28 cellular contexts compared by ENCODE assay signal in genomic region chr4:18684932-18685331, GRCh38.
"Had no signal": no experiment of that assay in that cellular context is flagged by ENCODE, and none has a peak within 500 bp of the region (broad histone marks: within the 10 kb centered on the region; RNA-seq: fewer than 3 reads in every experiment).

No MANE protein-coding gene starts in this region.

- H3K9me3 Mint-ChIP-seq: activated naive CD4-positive, alpha-beta T cell treated with anti-CD3 and anti-CD28 coated beads for 36 hours; activated naive CD8-positive, alpha-beta T cell treated with anti-CD3 and anti-CD28 coated beads for 36 hours; immature natural killer cell; natural killer cell; stimulated activated memory B cell treated with anti-CD40 and anti-IgM and Interleukin-4, amounts not matched to agents 10 μg/mL and 1 μg/mL and 100 μg/mL, for 72 hours; T-helper 2 cell treated with Interferon-gamma antibody and Interleukin-4, amounts not matched to agents 5 μg/mL and 100 μg/mL, for 36 hours had no signal

- ATAC-seq: gastroesophageal sphincter; left lobe of liver; lower lobe of right lung; natural killer cell; stimulated activated memory B cell treated with anti-CD40 and anti-IgM and Interleukin-4, amounts not matched to agents 10 μg/mL and 1 μg/mL and 100 μg/mL, for 72 hours; upper lobe of right lung had no signal

- H3K27ac ChIP-seq: coronary artery, dorsolateral prefrontal cortex, gastroesophageal sphincter, lower lobe of right lung, right atrium auricular region, stomach, thyroid gland, upper lobe of right lung had no signal

- H3K27ac Mint-ChIP-seq: activated naive CD4-positive, alpha-beta T cell treated with anti-CD3 and anti-CD28 coated beads for 36 hours; activated naive CD8-positive, alpha-beta T cell treated with anti-CD3 and anti-CD28 coated beads for 36 hours; immature natural killer cell; natural killer cell; stimulated activated memory B cell treated with anti-CD40 and anti-IgM and Interleukin-4, amounts not matched to agents 10 μg/mL and 1 μg/mL and 100 μg/mL, for 72 hours; T-helper 2 cell treated with Interferon-gamma antibody and Interleukin-4, amounts not matched to agents 5 μg/mL and 100 μg/mL, for 36 hours had no signal

- H3K4me3 ChIP-seq: coronary artery, dorsolateral prefrontal cortex, gastroesophageal sphincter, lower lobe of right lung, right atrium auricular region, smooth muscle cell, stomach, thyroid gland, upper lobe of right lung had no signal

- DNase-seq: activated CD4-positive, alpha-beta T cell treated with anti-CD3 and anti-CD28 coated beads for 4 hours; activated CD4-positive, alpha-beta T cell treated with anti-CD3 and anti-CD28 coated beads, Interleukin-2, amount 50 U/mL, for 4 hours; activated effector memory CD4-positive, alpha-beta T cell treated with anti-CD3 and anti-CD28 coated beads, Interleukin-2, amount 50 U/mL, for 16 hours; activated naive CD4-positive, alpha-beta T cell treated with anti-CD3 and anti-CD28 coated beads for 36 hours; activated naive CD8-positive, alpha-beta T cell treated with anti-CD3 and anti-CD28 coated beads for 36 hours; cerebellar nuclear complex; dorsolateral prefrontal cortex; effector memory CD4-positive, alpha-beta T cell; head of caudate nucleus; hypothalamus; immature natural killer cell; lower lobe of right lung; mesenchymal stem cell; natural killer cell; stimulated activated CD4-positive, alpha-beta T cell treated with anti-CD3 and anti-CD28 coated beads, Interleukin-1b, Interleukin-23, amount 100 ng/mL, for 48 hours; stimulated activated CD4-positive, alpha-beta T cell treated with anti-CD3 and anti-CD28 coated beads, Interleukin-4, amount 100 ng/mL, for 4 hours; stimulated activated CD8-positive, alpha-beta memory T cell treated with anti-CD3 and anti-CD28 coated beads, Interleukin-4, amount 100 ng/mL, for 48 hours; stomach; T-helper 1 cell; thyroid gland; upper lobe of right lung had no signal

- H3K27me3 Mint-ChIP-seq: activated naive CD8-positive, alpha-beta T cell treated with anti-CD3 and anti-CD28 coated beads for 36 hours; stimulated activated memory B cell treated with anti-CD40 and anti-IgM and Interleukin-4, amounts not matched to agents 10 μg/mL and 1 μg/mL and 100 μg/mL, for 72 hours had no signal

- H3K4me1 Mint-ChIP-seq: activated naive CD8-positive, alpha-beta T cell treated with anti-CD3 and anti-CD28 coated beads for 36 hours; immature natural killer cell; natural killer cell; stimulated activated memory B cell treated with anti-CD40 and anti-IgM and Interleukin-4, amounts not matched to agents 10 μg/mL and 1 μg/mL and 100 μg/mL, for 72 hours had no signal

- H3K36me3 ChIP-seq: gastroesophageal sphincter, lower lobe of right lung, right atrium auricular region, stomach, thyroid gland, upper lobe of right lung had no signal

- H3K36me3 Mint-ChIP-seq: activated naive CD8-positive, alpha-beta T cell treated with anti-CD3 and anti-CD28 coated beads for 36 hours; immature natural killer cell; natural killer cell; stimulated activated memory B cell treated with anti-CD40 and anti-IgM and Interleukin-4, amounts not matched to agents 10 μg/mL and 1 μg/mL and 100 μg/mL, for 72 hours had no signal

- H3K27me3 ChIP-seq: gastroesophageal sphincter, right atrium auricular region, stomach, thyroid gland, upper lobe of right lung had no signal

- H3K9me3 ChIP-seq: gastroesophageal sphincter, lower lobe of right lung, right atrium auricular region, stomach, thyroid gland, upper lobe of right lung had no signal

- H3K4me3 Mint-ChIP-seq: activated naive CD4-positive, alpha-beta T cell treated with anti-CD3 and anti-CD28 coated beads for 36 hours; activated naive CD8-positive, alpha-beta T cell treated with anti-CD3 and anti-CD28 coated beads for 36 hours; immature natural killer cell; natural killer cell; stimulated activated memory B cell treated with anti-CD40 and anti-IgM and Interleukin-4, amounts not matched to agents 10 μg/mL and 1 μg/mL and 100 μg/mL, for 72 hours; T-helper 2 cell treated with Interferon-gamma antibody and Interleukin-4, amounts not matched to agents 5 μg/mL and 100 μg/mL, for 36 hours had no signal

- H3K4me1 ChIP-seq: right atrium auricular region, thyroid gland, upper lobe of right lung had no signal
